Comparison of ENCODE assay signal across 16 cellular contexts in the genomic region with DNA sequence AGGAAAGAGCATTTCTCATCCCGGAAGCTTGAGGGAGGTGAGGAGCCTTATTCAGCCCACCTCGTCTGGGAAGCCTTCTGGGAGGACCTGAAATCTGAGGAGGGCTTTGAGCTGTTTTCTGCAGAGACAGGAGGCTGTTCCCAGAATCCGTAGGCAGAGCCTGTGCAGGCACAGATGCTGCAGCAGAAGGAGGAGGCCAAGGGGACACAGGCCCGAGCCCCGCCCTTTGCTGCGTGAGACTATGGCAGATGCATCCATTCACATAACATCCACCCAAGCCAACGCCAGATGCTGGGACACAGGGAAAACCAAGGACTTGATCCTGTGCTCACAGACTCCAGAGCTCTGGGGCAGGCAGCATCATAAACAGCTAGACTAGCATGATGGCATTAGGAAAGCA.
"Had no signal": no experiment of that assay in that cellular context is flagged by ENCODE, and none has a peak within 500 bp of the region (broad histone marks: within the 10 kb centered on the region; RNA-seq: fewer than 3 reads in every experiment).

No MANE protein-coding gene starts in this region.

- H3K27ac ChIP-seq: esophagus muscularis mucosa, suprapubic skin had no signal

- H3K4me1 Mint-ChIP-seq: activated CD4-positive, alpha-beta T cell treated with anti-CD3 and anti-CD28 coated beads for 36 hours; activated CD8-positive, alpha-beta memory T cell treated with anti-CD3 and anti-CD28 coated beads, Interleukin-2, amount 10 ng/mL, durations not matched to agents 7 days and 5 days; T-cell had no signal

- DNase-seq: activated CD4-positive, alpha-beta memory T cell treated with anti-CD3 and anti-CD28 coated beads for 36 hours; activated CD4-positive, alpha-beta T cell treated with anti-CD3 and anti-CD28 coated beads for 36 hours; activated CD8-positive, alpha-beta memory T cell treated with anti-CD3 and anti-CD28 coated beads, Interleukin-2, amount 10 ng/mL, durations not matched to agents 7 days and 5 days; activated naive CD4-positive, alpha-beta T cell treated with anti-CD3 and anti-CD28 coated beads, Interleukin-2, amount 50 U/mL, for 16 hours; activated T-cell treated with anti-CD3 and anti-CD28 coated beads, Interleukin-2, amount 50 U/mL, for 1 hour; kidney glomerular epithelial cell; mesenchymal stem cell; T-cell; T1000; trophoblast cell had no signal

- ATAC-seq: activated CD4-positive, alpha-beta T cell treated with anti-CD3 and anti-CD28 coated beads for 36 hours; activated CD8-positive, alpha-beta memory T cell treated with anti-CD3 and anti-CD28 coated beads, Interleukin-2, amount 10 ng/mL, durations not matched to agents 7 days and 5 days; sciatic nerve; T-cell had no signal

- H3K27ac Mint-ChIP-seq: activated CD4-positive, alpha-beta memory T cell treated with anti-CD3 and anti-CD28 coated beads for 36 hours; activated CD4-positive, alpha-beta T cell treated with anti-CD3 and anti-CD28 coated beads for 36 hours; activated CD8-positive, alpha-beta memory T cell treated with anti-CD3 and anti-CD28 coated beads, Interleukin-2, amount 10 ng/mL, durations not matched to agents 7 days and 5 days; activated T-helper 2 cell treated with anti-CD3 and anti-CD28 coated beads, Interferon-gamma antibody, Interleukin-2, Interleukin-4, amounts not matched to agents 10 μg/mL and 5 μg/mL and 100 μg/mL, durations not matched to agents 14 hours and 24 hours and 36 hours; nephron; stimulated activated naive CD8-positive, alpha-beta T cell treated with anti-CD3 and anti-CD28 coated beads, Interleukin-15, Interleukin-2, amounts not matched to agents 100 ng/mL and 50 ng/mL, for 24 hours; T-cell had no signal

- H3K36me3 Mint-ChIP-seq: activated CD4-positive, alpha-beta memory T cell treated with anti-CD3 and anti-CD28 coated beads for 36 hours; activated CD8-positive, alpha-beta memory T cell treated with anti-CD3 and anti-CD28 coated beads, Interleukin-2, amount 10 ng/mL, durations not matched to agents 7 days and 5 days; T-cell had no signal

- H3K4me3 Mint-ChIP-seq: activated CD4-positive, alpha-beta memory T cell treated with anti-CD3 and anti-CD28 coated beads for 36 hours; activated CD4-positive, alpha-beta T cell treated with anti-CD3 and anti-CD28 coated beads for 36 hours; activated CD8-positive, alpha-beta memory T cell treated with anti-CD3 and anti-CD28 coated beads, Interleukin-2, amount 10 ng/mL, durations not matched to agents 7 days and 5 days; nephron; stimulated activated naive CD8-positive, alpha-beta T cell treated with anti-CD3 and anti-CD28 coated beads, Interleukin-15, Interleukin-2, amounts not matched to agents 100 ng/mL and 50 ng/mL, for 24 hours; T-cell had no signal

- H3K27me3 Mint-ChIP-seq: activated CD8-positive, alpha-beta memory T cell treated with anti-CD3 and anti-CD28 coated beads, Interleukin-2, amount 10 ng/mL, durations not matched to agents 7 days and 5 days; stimulated activated naive CD8-positive, alpha-beta T cell treated with anti-CD3 and anti-CD28 coated beads, Interleukin-15, Interleukin-2, amounts not matched to agents 100 ng/mL and 50 ng/mL, for 24 hours had no signal
